Comparison of ENCODE assay signal across 8 cellular contexts in genomic region chr19:2613507-2614295, GRCh38.
DNase-seq lines count a peak whose midpoint lies in the region; ATAC-seq and TF ChIP-seq lines count a peak whose summit lies in the region.

No MANE protein-coding gene starts in this region.

- H3K27ac ChIP-seq in lung (ENCODE audit: low read depth in 1 of 2, low read length in 1 of 2) (no peak overlapping the region), thymus (ENCODE audit: low read depth) (peak overlapping the region; percentile 71)

- H3K4me3 ChIP-seq in HAP-1 (no peak overlapping the region), WI38 (ENCODE audit: low read depth, low read length) (no peak overlapping the region), lung (no peak overlapping the region), thymus (ENCODE audit: low read length) (no peak overlapping the region)

- ATAC-seq in lung (ENCODE audit: insufficient read depth, low FRiP score): no peak

- 0 out of 2 replicates have a peak, but pooled peaks cover 4% of the 10 kb centered on the region for H3K9me3 ChIP-seq in HAP-1
- H3K9me3 ChIP-seq in lung (ENCODE audit: control insufficient read depth in 2 of 2, insufficient read depth in 1 of 2, low read length in 1 of 2): no peaks in the 10 kb centered on the region
- H3K9me3 ChIP-seq in thymus (ENCODE audit: control insufficient read depth): peaks cover 2% of the 10 kb centered on the region

- 22 to 24% methylated on average over 27 to 28 of the region's 28 CpGs for WGBS in lung, 2 donors
- 13% methylated on average over 28 of the region's 28 CpGs for WGBS in thymus

- H3K36me3 ChIP-seq in HAP-1 (replicated peaks) (no peaks in the 10 kb centered on the region), lung (ENCODE audit: control insufficient read depth in 2 of 2, insufficient read depth in 2 of 2, low read length in 2 of 2) (no peaks in the 10 kb centered on the region), thymus (ENCODE audit: control insufficient read depth, insufficient read depth) (peaks cover 3% of the 10 kb centered on the region)

- H3K4me1 ChIP-seq in HAP-1 (0 out of 2 replicates have a peak, but pooled peaks cover 2% of the 10 kb centered on the region), lung (ENCODE audit: control insufficient read depth in 2 of 2, insufficient read depth in 2 of 2, low read length in 2 of 2) (peaks cover 0 to 8% of the 10 kb centered on the region in 2 donors), thymus (ENCODE audit: control insufficient read depth, insufficient read depth, low read length) (peaks cover 41% of the 10 kb centered on the region)

- H3K27me3 ChIP-seq in HAP-1 (ENCODE audit: low read depth) (no peaks in the 10 kb centered on the region), lung (ENCODE audit: control insufficient read depth, insufficient read depth) (no peaks in the 10 kb centered on the region), thymus (ENCODE audit: control insufficient read depth, insufficient read depth) (no peaks in the 10 kb centered on the region)

- in situ Hi-C loops in HAP-1 (cut with MboI; ENCODE audit: low sequenced_read_pairs): loop anchor here (5.0 kb wide), 1 partner anchor 136 kb away; the partner anchor contains the start of gene GADD45B

- TF ChIP-seq CTCF in WI38 (IDR thresholded peaks at IDR 0.05; ENCODE audit: low read depth, low read length): peak; percentile 89
- peak; percentile 27 for TF ChIP-seq CTCF in lung (IDR thresholded peaks at IDR 0.05; ENCODE audit: control extremely low read depth, extremely low read depth)

- DNase-seq in AG08396 (ENCODE audit: low spot score) (peak; percentile 64), HAP-1 (ENCODE audit: low spot score in 2 of 2) (peak; percentile 25 to 66), lung (ENCODE audit: low spot score) (no peak), medulla oblongata (ENCODE audit: extremely low spot score) (no peak), cerebellar nuclear complex (lab: John Stamatoyannopoulos, UW) (no peak)
- DNase-seq in central memory CD4-positive, alpha-beta T cell: peak; percentile 41

Comparison
In these comparisons a context has a peak if more than half of its experiments do, and no peak if none do; other contexts are left out.
1. DNase-seq: peak in AG08396 (single experiment), HAP-1 (2 of 2) and central memory CD4-positive, alpha-beta T cell (single experiment); none in lung (single experiment), medulla oblongata (single experiment) and cerebellar nuclear complex (0 of 2).